Comparison of ENCODE assay signal across 9 cellular contexts in genomic region chr1:205981257-205981656, GRCh38. TPM values are rescaled to one million over a fixed set of nuclear protein-coding genes. Genes with fewer than 3 reads are reported as not detected.
"Had no signal": no experiment of that assay in that cellular context is flagged by ENCODE, and none has a peak within 500 bp of the region (broad histone marks: within the 10 kb centered on the region; RNA-seq: fewer than 3 reads in every experiment).

No MANE protein-coding gene starts in this region.

- H3K9ac ChIP-seq: KMS-11 had no signal

- FAIRE-seq: HepG2, HTR-8/SVneo had no signal

- DNase-seq: IMR-90, Karpas-422, KBM-7, KG1 had no signal

- H3K27ac ChIP-seq: HL-60, KMS-11 had no signal

- H3K27me3 Mint-ChIP-seq: IgD-negative memory B cell had no signal

- H3K27ac Mint-ChIP-seq: IgD-negative memory B cell had no signal

- H3K4me3 Mint-ChIP-seq: IgD-negative memory B cell had no signal

- H3K4me2 ChIP-seq: KMS-11 had no signal

- H3K36me3 Mint-ChIP-seq: IgD-negative memory B cell had no signal

- ATAC-seq: HepG2 had no signal

RNA-seq across cellular contexts. Expression of gene RAB7B, which starts 21.9 kb away (rescaled TPM):
- polyA plus RNA-seq: IgD-negative memory B cell had no signal

RNA-seq across cellular contexts. Expression of gene SLC26A9, which starts 38.0 kb away (rescaled TPM):
- total RNA-seq: IMR-90 had no signal
- polyA plus RNA-seq: IgD-negative memory B cell, IMR-90 had no signal

RNA-seq across cellular contexts. Expression of gene CTSE, which starts 42.4 kb away (rescaled TPM):
- total RNA-seq: IMR-90 had no signal
- polyA plus RNA-seq: IgD-negative memory B cell, IMR-90 had no signal
